20 cellular contexts compared by ENCODE assay signal in genomic region chr6:92710048-92710447, GRCh38.
DNase-seq lines count a peak whose midpoint lies in the region; ATAC-seq lines count a peak whose summit lies in the region.
"Had no signal": no experiment of that assay in that cellular context is flagged by ENCODE, and none has a peak within 500 bp of the region (broad histone marks: within the 10 kb centered on the region; RNA-seq: fewer than 3 reads in every experiment).

No MANE protein-coding gene starts in this region.

- ATAC-seq in GM18858 (IDR thresholded peaks at IDR 0.05; ENCODE audit: unreplicated experiment) (peak; percentile 99), GM21717 (IDR thresholded peaks at IDR 0.05; ENCODE audit: unreplicated experiment) (peak; percentile 93), HG03039 (IDR thresholded peaks at IDR 0.05; ENCODE audit: unreplicated experiment) (peak; percentile 81), HG03575 (IDR thresholded peaks at IDR 0.05; ENCODE audit: extremely low read depth, insufficient number of reproducible peaks, low FRiP score, unreplicated experiment) (peak; percentile 94)
- ATAC-seq: GM23338, heart left ventricle, sciatic nerve had no signal

- no peak for DNase-seq in amygdala (lab: John Stamatoyannopoulos, UW)
- no peak for DNase-seq in NCI-H2171 treated with DMSO at 0.1 percent for 48 hours (lab: John Stamatoyannopoulos, UW)
- DNase-seq in dermis blood vessel endothelial cell: no peak
- no peak for DNase-seq in COR-L47 (lab: John Stamatoyannopoulos, UW)
- DNase-seq: activated CD4-positive, alpha-beta T cell treated with anti-CD3 and anti-CD28 coated beads for 1 hour; activated CD8-positive, alpha-beta memory T cell treated with anti-CD3 and anti-CD28 coated beads, Interleukin-2, amount 50 U/mL, for 48 hours; activated naive CD4-positive, alpha-beta T cell treated with anti-CD3 and anti-CD28 coated beads, Interleukin-2, amount 10 ng/mL, durations not matched to agents 7 days and 5 days; GF-D8; heart left ventricle; NCI-H1436; NCI-H226; Right ventricle myocardium superior; stimulated activated CD4-positive, alpha-beta T cell treated with anti-CD3 and anti-CD28 coated beads, Interleukin-2, amount 100 ng/mL, for 48 hours; stimulated activated CD8-positive, alpha-beta memory T cell treated with anti-CD3 and anti-CD28 coated beads, Interleukin-4, amount 100 ng/mL, for 48 hours had no signal
